20 cellular contexts compared by ENCODE assay signal in the genomic region with DNA sequence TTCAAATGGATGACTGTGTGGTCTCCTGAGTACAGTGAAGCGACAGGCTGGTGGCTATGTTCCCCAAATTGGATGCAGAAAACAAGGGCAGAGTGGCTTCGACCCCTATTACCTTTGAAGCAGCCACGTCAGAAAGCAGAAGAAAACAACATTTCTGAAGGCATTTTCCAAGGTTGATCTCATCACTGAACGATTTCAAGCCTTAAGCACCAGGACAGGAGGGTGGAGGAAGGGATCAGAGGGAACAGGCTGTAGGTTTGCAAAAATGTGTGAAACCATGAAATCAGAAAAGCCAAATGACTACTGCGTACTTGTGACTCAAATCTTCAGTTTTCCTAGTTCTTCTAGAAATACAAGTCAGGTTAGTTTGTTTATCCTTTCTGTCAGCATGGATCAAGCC.
A peak's percentile ranks its signal among the peaks of the same experiment; 100 is the strongest.
DNase-seq lines count a peak whose midpoint lies in the region; ATAC-seq and TF ChIP-seq lines count a peak whose summit lies in the region.
"Had no signal": no experiment of that assay in that cellular context is flagged by ENCODE, and none has a peak within 500 bp of the region (broad histone marks: within the 10 kb centered on the region; RNA-seq: fewer than 3 reads in every experiment).

No MANE protein-coding gene starts in this region.

- peak overlapping the region; percentile 14 for H4K8ac ChIP-seq in trophoblast cell (ENCODE audit: low read depth, low read length)

- peak overlapping the region; percentile 5 for H2AFZ ChIP-seq in trophoblast cell (ENCODE audit: insufficient read depth, low read length, poor library complexity)

- H3K27me3 Mint-ChIP-seq in endothelial cell (ENCODE audit: unreplicated experiment) = no peaks in the 10 kb centered on the region

- H3K79me1 ChIP-seq in trophoblast cell (ENCODE audit: low read length) = peaks cover 4% of the 10 kb centered on the region

- peak overlapping the region; percentile 69 for H2BK12ac ChIP-seq in trophoblast cell (ENCODE audit: low read length)

- no peaks in the 10 kb centered on the region for H3K79me2 ChIP-seq in trophoblast cell (ENCODE audit: control insufficient read depth, insufficient read depth, low read length, poor library complexity)

- WGBS in trophoblast cell (ENCODE audit: extremely low coverage, insufficient coverage, insufficient read length) = no CpG with 5 or more reads among the region's 5 CpGs

- H3K4me2 ChIP-seq in trophoblast cell (ENCODE audit: low read length) = peak overlapping the region; percentile 16

- H3K4me1 Mint-ChIP-seq in endothelial cell (ENCODE audit: unreplicated experiment) = no peaks in the 10 kb centered on the region
- H3K4me1 Mint-ChIP-seq: central memory CD8-positive, alpha-beta T cell; nephron had no signal

- intact Hi-C loops in Panc1 (cut with micrococcal nuclease; ENCODE audit: unreplicated experiment) = no loop called here

- BruUV-seq in Panc1 (replicated peaks; lab: Mats Ljungman, UMichigan) = no TSS peak

- no peak for TF ChIP-seq CTCF in Panc1 (IDR thresholded peaks at IDR 0.05)
- TF ChIP-seq CTCF in endothelial cell (IDR thresholded peaks at IDR 0.05; ENCODE audit: unreplicated experiment) = no peak

- CTCF ChIA-PET in Panc1 (lab: Charles Lee) = no interaction called here

- no peak overlapping the region for H3K14ac ChIP-seq in trophoblast cell (ENCODE audit: low read length)

- H3K27me3 ChIP-seq in Panc1 (ENCODE audit: control insufficient read depth, insufficient read depth, low read length) (no peaks in the 10 kb centered on the region), trophoblast cell (ENCODE audit: insufficient read depth, low read length) (no peaks in the 10 kb centered on the region)
- H3K27me3 ChIP-seq: transverse colon had no signal

- H3K27ac ChIP-seq in Panc1 (ENCODE audit: low read length) (peak overlapping the region; percentile 31; the same call in 1 of the 2 replicates), trophoblast cell (ENCODE audit: low read depth, low read length) (peak overlapping the region; percentile 54)
- H3K27ac ChIP-seq: transverse colon had no signal

- no peak overlapping the region for H3K4me3 Mint-ChIP-seq in endothelial cell (ENCODE audit: unreplicated experiment)
- H3K4me3 Mint-ChIP-seq: central memory CD8-positive, alpha-beta T cell; nephron had no signal

- H3K36me3 ChIP-seq in Panc1 (ENCODE audit: control insufficient read depth, insufficient read depth, low read length) = no peaks in the 10 kb centered on the region
- H3K36me3 ChIP-seq in trophoblast cell (ENCODE audit: control insufficient read depth in 1 of 2, insufficient read depth in 2 of 2, low read length in 2 of 2) = no peaks in the 10 kb centered on the region
- H3K36me3 ChIP-seq: transverse colon had no signal

- H2BK5ac ChIP-seq in trophoblast cell (ENCODE audit: low read depth, low read length, poor library complexity) = peak overlapping the region; percentile 11

- H3K9me3 ChIP-seq in Panc1 (ENCODE audit: control insufficient read depth, insufficient read depth, low read depth, low read length) (peaks cover 3% of the 10 kb centered on the region; the same call in 1 of the 2 replicates), trophoblast cell (ENCODE audit: insufficient read depth, low read depth, low read length) (no peaks in the 10 kb centered on the region)
- H3K9me3 ChIP-seq: transverse colon had no signal

- H3K4me1 ChIP-seq in Panc1 (ENCODE audit: control insufficient read depth, insufficient read depth, low read length) = no peaks in the 10 kb centered on the region; the same call in 1 of the 2 replicates
- peaks cover 5% of the 10 kb centered on the region in 2 experiments for H3K4me1 ChIP-seq in trophoblast cell (ENCODE audit: control insufficient read depth in 1 of 2, insufficient read depth in 2 of 2, low read length in 2 of 2)
- H3K4me1 ChIP-seq: transverse colon had no signal

- DNase-seq in EH (ENCODE audit: low read depth) (peak; percentile 19), Panc1 (ENCODE audit: low read depth, low spot score) (no peak), fibroblast of peridontal ligament (ENCODE audit: extremely low read depth) (peak; percentile 1), trophoblast cell (peak; percentile 81 to 95), RPMI8226 (no peak), endothelial cell (ENCODE audit: low spot score) (no peak)
- DNase-seq: activated effector memory CD4-positive, alpha-beta T cell treated with Interleukin-2 at 50 U/mL for 16 hours; effector memory CD4-positive, alpha-beta T cell; hippocampal formation; Kasumi-1; NCI-H1417; NCI-H526 treated with DMSO at 0.1 percent for 48 hours; OCI-M1; stimulated activated naive CD4-positive, alpha-beta T cell; transverse colon had no signal

- no peak overlapping the region for H2AK5ac ChIP-seq in trophoblast cell (ENCODE audit: low read length)

- no peak overlapping the region for H3K23ac ChIP-seq in trophoblast cell (ENCODE audit: low read length)

- no peaks in the 10 kb centered on the region for H3K36me3 Mint-ChIP-seq in endothelial cell (ENCODE audit: low read depth, unreplicated experiment)

- H3K4ac ChIP-seq in trophoblast cell (ENCODE audit: low read depth, low read length) = no peak overlapping the region

- H3K9me3 Mint-ChIP-seq in endothelial cell (ENCODE audit: unreplicated experiment) = no peaks in the 10 kb centered on the region
- H3K9me3 Mint-ChIP-seq: central memory CD8-positive, alpha-beta T cell; nephron had no signal

- no peak overlapping the region for H3K4me3 ChIP-seq in Panc1 (ENCODE audit: low read depth in 2 of 2, low read length in 2 of 2)
- H3K4me3 ChIP-seq in trophoblast cell (ENCODE audit: low read depth, low read length) = no peak overlapping the region
- H3K4me3 ChIP-seq: transverse colon had no signal

- H3K9ac ChIP-seq in trophoblast cell (ENCODE audit: low read length) = no peak overlapping the region

- no peak overlapping the region for H4K12ac ChIP-seq in trophoblast cell (ENCODE audit: low read depth, low read length)

- in situ Hi-C loops in Panc1 (cut with HindIII; ENCODE audit: low pct_unique_long_range_greater_than_20kb, low sequenced_read_pairs) = no loop called here

- H3K18ac ChIP-seq in trophoblast cell (ENCODE audit: low read length) = peak overlapping the region; percentile 62

- peak overlapping the region; percentile 4 for H4K91ac ChIP-seq in trophoblast cell (ENCODE audit: low read depth, low read length)

- H3K27ac Mint-ChIP-seq in endothelial cell (ENCODE audit: unreplicated experiment) = no peak overlapping the region
- H3K27ac Mint-ChIP-seq: nephron had no signal

- no peak for ATAC-seq in Panc1
- no peak for ATAC-seq in GM21360 (IDR thresholded peaks at IDR 0.05; ENCODE audit: unreplicated experiment)
- no peak for ATAC-seq in GM21619 (IDR thresholded peaks at IDR 0.05; ENCODE audit: unreplicated experiment)
- ATAC-seq: activated CD4-positive, CD25-positive, alpha-beta regulatory T cell treated with anti-CD3 and anti-CD28 coated beads, Interleukin-2, amount 50 U/mL, for 24 hours had no signal

- H2BK120ac ChIP-seq in trophoblast cell (ENCODE audit: insufficient read depth, low read length, poor library complexity) = peak overlapping the region; percentile 46

- POLR2A ChIA-PET in Panc1 (lab: Charles Lee) = no interaction called here

Comparison
In these comparisons a context has a peak if more than half of its experiments do, and no peak if none do; other contexts are left out.
1. DNase-seq: peak in EH (single experiment), fibroblast of peridontal ligament (single experiment) and trophoblast cell (2 of 2); none in Panc1 (single experiment), RPMI8226 (single experiment) and endothelial cell (single experiment).